11 cellular contexts compared by ENCODE assay signal in the genomic region with DNA sequence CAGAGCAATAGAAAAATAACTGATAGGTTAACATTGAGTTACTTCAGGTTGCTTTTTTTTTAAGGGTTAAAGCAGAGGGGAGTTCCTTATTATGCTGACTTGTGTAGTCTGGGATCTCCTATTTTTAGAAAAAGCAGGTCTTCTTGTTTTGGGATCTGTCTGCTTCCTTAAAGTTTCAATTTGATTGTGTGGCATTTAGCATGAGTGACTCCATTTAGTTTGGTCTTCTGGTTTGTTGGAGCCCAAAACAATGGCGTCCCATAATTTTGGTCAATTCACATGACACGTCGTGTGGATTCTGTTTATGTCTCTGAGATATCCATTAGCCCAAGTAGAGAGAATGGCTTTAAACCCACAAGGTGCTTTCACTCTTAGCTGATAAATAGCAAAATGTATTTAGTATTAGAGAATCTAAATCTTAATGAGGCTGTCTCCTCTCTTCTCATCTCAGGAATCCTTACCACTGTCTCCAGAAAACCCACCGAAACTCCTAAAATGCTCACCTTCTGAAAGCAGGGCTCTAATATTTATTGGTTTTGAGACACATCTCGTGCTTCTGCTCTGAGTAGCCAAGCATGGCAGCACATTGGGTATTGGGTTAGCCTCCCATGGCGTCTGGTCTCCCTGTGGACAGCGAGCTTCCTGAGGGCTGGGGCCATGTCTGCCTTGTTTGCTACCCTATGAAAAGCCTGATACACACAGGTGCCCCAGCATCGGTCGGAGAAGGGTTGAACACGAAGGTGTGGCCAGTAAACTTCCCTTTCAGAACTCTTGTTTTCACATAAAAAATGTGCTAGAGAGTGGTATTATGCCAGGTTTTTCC.
DNase-seq lines count a peak whose midpoint lies in the region; ATAC-seq and TF ChIP-seq lines count a peak whose summit lies in the region.
"Had no signal": no experiment of that assay in that cellular context is flagged by ENCODE, and none has a peak within 500 bp of the region (broad histone marks: within the 10 kb centered on the region; RNA-seq: fewer than 3 reads in every experiment).

No MANE protein-coding gene starts in this region.

- H4K20me1 ChIP-seq in BLaER1 treated with 17β-estradiol and CSF1 and Interleukin-3, amounts not matched to agents 10 nM and 100 nM = peaks cover 0 to 16% (median 4%) of the 10 kb centered on the region in 11 experiments; a peak in 7 of 22 replicates

- peaks cover 43 to 79% (median 69%) of the 10 kb centered on the region in 11 experiments for H3K36me3 ChIP-seq in BLaER1 treated with 17β-estradiol and CSF1 and Interleukin-3, amounts not matched to agents 10 nM and 100 nM
- H3K36me3 ChIP-seq in BE2C (no peaks in the 10 kb centered on the region), prostate gland (no peaks in the 10 kb centered on the region), mesendoderm (ENCODE audit: control insufficient read depth, insufficient read depth, low read length) (peaks cover 2% of the 10 kb centered on the region)

- H4K5ac ChIP-seq in mesendoderm (ENCODE audit: low read length) = no peak overlapping the region

- H3K18ac ChIP-seq in mesendoderm (ENCODE audit: low read length) = no peak overlapping the region

- no peaks in the 10 kb centered on the region for H3K27me3 ChIP-seq in BLaER1 treated with 17β-estradiol and CSF1 and Interleukin-3, amounts not matched to agents 10 nM and 100 nM
- no peaks in the 10 kb centered on the region for H3K27me3 ChIP-seq in BE2C
- no peaks in the 10 kb centered on the region for H3K27me3 ChIP-seq in prostate gland (replicated peaks; ENCODE audit: insufficient read depth)
- no peaks in the 10 kb centered on the region for H3K27me3 ChIP-seq in mesendoderm (ENCODE audit: insufficient read depth, low read length, poor library complexity)
- H3K27me3 ChIP-seq: dorsolateral prefrontal cortex had no signal

- peak overlapping the region; percentile 71 to 93 (median 82) for H3K4me2 ChIP-seq in BLaER1 treated with 17β-estradiol and CSF1 and Interleukin-3, amounts not matched to agents 10 nM and 100 nM
- no peak overlapping the region for H3K4me2 ChIP-seq in mesendoderm (ENCODE audit: low read length)

- H3K27ac ChIP-seq in BLaER1 treated with 17β-estradiol and CSF1 and Interleukin-3, amounts not matched to agents 10 nM and 100 nM = peak overlapping the region; percentile 8 to 77 (median 66); a peak in 17 of 22 replicates
- H3K27ac ChIP-seq in prostate gland = no peak overlapping the region
- H3K27ac ChIP-seq in mesendoderm (ENCODE audit: low read depth, low read length) = no peak overlapping the region

- no peaks in the 10 kb centered on the region for H3K79me2 ChIP-seq in mesendoderm (ENCODE audit: control insufficient read depth, insufficient read depth, low read length)

- H3K9ac ChIP-seq in BLaER1 treated with 17β-estradiol and CSF1 and Interleukin-3, amounts not matched to agents 10 nM and 100 nM = peak overlapping the region in 2 of 11 experiments; percentile 24 to 54; a peak in 2 of 22 replicates
- no peak overlapping the region for H3K9ac ChIP-seq in mesendoderm (ENCODE audit: low read length)

- H3K23ac ChIP-seq in mesendoderm (ENCODE audit: low read length) = no peak overlapping the region

- no peak overlapping the region for H4K8ac ChIP-seq in mesendoderm (ENCODE audit: low read depth, low read length)

- no peaks in the 10 kb centered on the region for H3K79me1 ChIP-seq in mesendoderm (ENCODE audit: low read length)

- H3K4me1 Mint-ChIP-seq in activated T-cell treated with anti-CD3 and anti-CD28 coated beads, Interleukin-2, amount 50 U/mL, for 72 hours (ENCODE audit: low read depth) = peaks cover 90% of the 10 kb centered on the region

- intact Hi-C loops in prostate gland (cut with DNase I) = no loop called here

- ATAC-seq in GM19328 (IDR thresholded peaks at IDR 0.05; ENCODE audit: unreplicated experiment) (peak; percentile 34), HG03039 (IDR thresholded peaks at IDR 0.05; ENCODE audit: unreplicated experiment) (peak; percentile 29)
- no peak for ATAC-seq in activated T-cell treated with anti-CD3 and anti-CD28 coated beads, Interleukin-2, amount 50 U/mL, for 72 hours (replicated peaks in 1 of 2)
- ATAC-seq: natural killer cell treated with Interleukin-12 subunit alpha and Interleukin-12 subunit beta and Interleukin-15 and Interleukin-18, amount 100 ng/mL, for 72 hours had no signal

- peak overlapping the region; percentile 55 for H3K27ac Mint-ChIP-seq in activated T-cell treated with anti-CD3 and anti-CD28 coated beads, Interleukin-2, amount 50 U/mL, for 72 hours

- no peak overlapping the region for H2BK120ac ChIP-seq in mesendoderm (ENCODE audit: low read depth, low read length)

- no peak for DNase-seq in activated T-cell treated with anti-CD3 and anti-CD28 coated beads, Interleukin-2, amount 50 U/mL, for 72 hours
- DNase-seq in middle frontal gyrus (ENCODE audit: extremely low spot score, low spot score) (no peak), BE2C (no peak), prostate gland (ENCODE audit: low spot score) (no peak), mesendoderm (no peak)
- DNase-seq: dorsolateral prefrontal cortex, NCI-H1092 treated with DMSO at 0.1 percent for 48 hours had no signal

- H3K9me3 ChIP-seq in BLaER1 treated with 17β-estradiol and CSF1 and Interleukin-3, amounts not matched to agents 10 nM and 100 nM (replicated peaks in 1 of 11) = peaks cover 0 to 5% (median 0%) of the 10 kb centered on the region in 11 experiments; a peak in 4 of 22 replicates
- no peaks in the 10 kb centered on the region for H3K9me3 ChIP-seq in BE2C
- no peaks in the 10 kb centered on the region for H3K9me3 ChIP-seq in prostate gland

- no peak overlapping the region for H2BK15ac ChIP-seq in mesendoderm (replicated peaks; ENCODE audit: low read depth)

- no peak overlapping the region for H2AK5ac ChIP-seq in mesendoderm (ENCODE audit: low read length)

- H3K27me3 Mint-ChIP-seq in activated T-cell treated with anti-CD3 and anti-CD28 coated beads, Interleukin-2, amount 50 U/mL, for 72 hours (ENCODE audit: low read depth) = no peaks in the 10 kb centered on the region

- H3K56ac ChIP-seq in mesendoderm (ENCODE audit: low read length) = no peak overlapping the region

- H3K4ac ChIP-seq in mesendoderm (ENCODE audit: low read depth, low read length) = no peak overlapping the region

- H3K36me3 Mint-ChIP-seq in activated T-cell treated with anti-CD3 and anti-CD28 coated beads, Interleukin-2, amount 50 U/mL, for 72 hours (ENCODE audit: insufficient read depth in 2 of 2) = peaks cover 19 to 45% of the 10 kb centered on the region in 2 donors

- WGBS in prostate gland = 96% methylated on average over 10 of the region's 10 CpGs
- WGBS in mesendoderm (ENCODE audit: extremely low coverage, insufficient coverage, low lambda C conversion rate) = no CpG with 5 or more reads among the region's 10 CpGs

- H3K4me3 ChIP-seq in BLaER1 treated with 17β-estradiol and CSF1 and Interleukin-3, amounts not matched to agents 10 nM and 100 nM = no peak overlapping the region
- H3K4me3 ChIP-seq in BE2C (ENCODE audit: low read depth, low read length) = no peak overlapping the region
- H3K4me3 ChIP-seq in prostate gland = no peak overlapping the region
- no peak overlapping the region for H3K4me3 ChIP-seq in mesendoderm (ENCODE audit: low read length)
- H3K4me3 ChIP-seq: dorsolateral prefrontal cortex had no signal

- H3K4me1 ChIP-seq in BLaER1 treated with 17β-estradiol and CSF1 and Interleukin-3, amounts not matched to agents 10 nM and 100 nM = peaks cover 44 to 70% (median 53%) of the 10 kb centered on the region in 10 experiments
- no peaks in the 10 kb centered on the region for H3K4me1 ChIP-seq in BE2C
- no peaks in the 10 kb centered on the region for H3K4me1 ChIP-seq in prostate gland (replicated peaks)
- H3K4me1 ChIP-seq in mesendoderm (ENCODE audit: control insufficient read depth, low read depth, low read length) = no peaks in the 10 kb centered on the region

- no peak for TF ChIP-seq POLR2A in prostate gland (IDR thresholded peaks at IDR 0.05)

- TF ChIP-seq CTCF in BE2C (IDR thresholded peaks at IDR 0.05; ENCODE audit: low read depth, low read length) = no peak
- TF ChIP-seq CTCF in prostate gland (IDR thresholded peaks at IDR 0.05) = no peak

- H2BK5ac ChIP-seq in mesendoderm (ENCODE audit: low read length) = no peak overlapping the region

- H3K9me3 Mint-ChIP-seq in activated T-cell treated with anti-CD3 and anti-CD28 coated beads, Interleukin-2, amount 50 U/mL, for 72 hours = no peaks in the 10 kb centered on the region
- H3K9me3 Mint-ChIP-seq: natural killer cell treated with Interleukin-12 subunit alpha and Interleukin-12 subunit beta and Interleukin-15 and Interleukin-18, amount 100 ng/mL, for 72 hours had no signal

- H3K4me3 Mint-ChIP-seq in activated T-cell treated with anti-CD3 and anti-CD28 coated beads, Interleukin-2, amount 50 U/mL, for 72 hours = peak overlapping the region; percentile 72 to 73
- H3K4me3 Mint-ChIP-seq: natural killer cell treated with Interleukin-12 subunit alpha and Interleukin-12 subunit beta and Interleukin-15 and Interleukin-18, amount 100 ng/mL, for 72 hours had no signal

Comparison
In these comparisons a context has a peak if more than half of its experiments do, and no peak if none do; other contexts are left out.
1. H3K27ac ChIP-seq: peak in BLaER1 treated with 17β-estradiol and CSF1 and Interleukin-3, amounts not matched to agents 10 nM and 100 nM (11 of 11); none in prostate gland (0 of 2) and mesendoderm (single experiment).
2. ATAC-seq: peak in GM19328 (single experiment) and HG03039 (single experiment); none in activated T-cell treated with anti-CD3 and anti-CD28 coated beads, Interleukin-2, amount 50 U/mL, for 72 hours (0 of 2).